8 cellular contexts compared by ENCODE assay signal in the genomic region with DNA sequence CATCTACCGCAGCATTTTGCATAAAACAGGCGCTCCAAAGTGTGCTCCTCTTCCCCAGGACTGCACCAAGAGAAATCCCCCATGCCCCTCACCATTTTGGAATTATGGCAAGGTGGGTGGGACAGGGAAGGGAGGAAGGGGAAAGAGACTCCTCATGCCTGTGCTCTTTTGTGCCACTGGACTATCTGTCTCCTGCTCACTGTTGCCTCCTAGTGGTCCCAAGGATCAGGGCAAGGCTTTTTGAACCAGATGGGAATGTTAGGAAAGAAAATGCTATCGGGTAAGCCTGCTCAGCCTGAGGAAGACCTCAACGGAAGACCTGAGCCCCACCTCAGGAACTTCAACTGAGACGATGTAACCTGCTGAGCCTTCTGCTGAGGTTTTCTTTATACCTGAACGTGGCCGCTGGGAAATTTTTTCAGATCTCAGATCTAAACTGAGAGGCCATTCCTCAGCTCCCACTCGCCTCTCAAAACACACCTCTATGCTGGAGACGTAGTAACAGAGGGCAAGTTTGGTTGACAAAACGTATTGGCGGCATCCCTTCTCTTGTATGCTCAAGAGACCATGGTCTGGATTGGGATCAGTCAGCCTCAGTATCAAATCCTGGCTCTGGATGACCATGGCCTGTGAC. TPM values are rescaled to one million over a fixed set of nuclear protein-coding genes. Genes with fewer than 3 reads are reported as not detected.
DNase-seq lines count a peak whose midpoint lies in the region; ATAC-seq and TF ChIP-seq lines count a peak whose summit lies in the region.

No MANE protein-coding gene starts in this region.

- H3K9me3 Mint-ChIP-seq in activated CD8-positive, alpha-beta memory T cell treated with anti-CD3 and anti-CD28 coated beads, Interleukin-2, amount 10 ng/mL, durations not matched to agents 7 days and 5 days (ENCODE audit: low read depth), result no peaks in the 10 kb centered on the region

- peaks cover 8% of the 10 kb centered on the region for H3K27me3 ChIP-seq in cardiac muscle cell

- no peak for ATAC-seq in activated CD8-positive, alpha-beta memory T cell treated with anti-CD3 and anti-CD28 coated beads, Interleukin-2, amount 10 ng/mL, durations not matched to agents 7 days and 5 days
- ATAC-seq in GM19463 (IDR thresholded peaks at IDR 0.05; ENCODE audit: unreplicated experiment) (no peak), GM21619 (IDR thresholded peaks at IDR 0.05; ENCODE audit: unreplicated experiment) (no peak)

- no peaks in the 10 kb centered on the region for H3K36me3 ChIP-seq in cardiac muscle cell

- H3K27me3 Mint-ChIP-seq in activated CD8-positive, alpha-beta memory T cell treated with anti-CD3 and anti-CD28 coated beads, Interleukin-2, amount 10 ng/mL, durations not matched to agents 7 days and 5 days, result peaks cover 23% of the 10 kb centered on the region

- no peaks in the 10 kb centered on the region for H3K36me3 Mint-ChIP-seq in activated CD8-positive, alpha-beta memory T cell treated with anti-CD3 and anti-CD28 coated beads, Interleukin-2, amount 10 ng/mL, durations not matched to agents 7 days and 5 days

- CTCF ChIA-PET in activated CD8-positive, alpha-beta memory T cell treated with anti-CD3 and anti-CD28 coated beads, Interleukin-2, amount 10 ng/mL, durations not matched to agents 7 days and 5 days (lab: Charles Lee), result interaction anchor here (1.3 kb wide), 1 partner anchor 10 kb away, joined by 3 read pairs; no protein-coding TSS in a partner anchor

- H3K4me3 ChIP-seq in cardiac muscle cell, result no peak overlapping the region
- H3K4me3 ChIP-seq in fibroblast of villous mesenchyme (ENCODE audit: low read depth, low read length), result no peak overlapping the region

- intact Hi-C loops in cardiac septum (cut with DNase I), result no loop called here

- TF ChIP-seq CTCF in cardiac muscle cell (IDR thresholded peaks at IDR 0.05; ENCODE audit: low read depth, low read length) (peak; percentile 98), fibroblast of villous mesenchyme (IDR thresholded peaks at IDR 0.05; ENCODE audit: insufficient read depth, low read depth, low read length) (peak; percentile 97)

- no peaks in the 10 kb centered on the region for H3K4me1 Mint-ChIP-seq in activated CD8-positive, alpha-beta memory T cell treated with anti-CD3 and anti-CD28 coated beads, Interleukin-2, amount 10 ng/mL, durations not matched to agents 7 days and 5 days

- H3K9me3 ChIP-seq in cardiac muscle cell (ENCODE audit: low read depth), result no peaks in the 10 kb centered on the region

- H3K27ac Mint-ChIP-seq in activated CD8-positive, alpha-beta memory T cell treated with anti-CD3 and anti-CD28 coated beads, Interleukin-2, amount 10 ng/mL, durations not matched to agents 7 days and 5 days, result no peak overlapping the region

- DNase-seq in cardiac muscle cell (ENCODE audit: low read depth in 1 of 2, low spot score in 1 of 2) (peak; percentile 62 to 67), cardiac septum (ENCODE audit: low spot score) (no peak), NCI-H2029 (lab: John Stamatoyannopoulos, UW) (peak; percentile 32), fibroblast of villous mesenchyme (ENCODE audit: low read depth) (peak; percentile 60), pons (ENCODE audit: low spot score) (peak; percentile 24)
- DNase-seq in activated CD8-positive, alpha-beta memory T cell treated with anti-CD3 and anti-CD28 coated beads, Interleukin-2, amount 10 ng/mL, durations not matched to agents 7 days and 5 days, result peak; percentile 51

- no peak overlapping the region for H3K27ac ChIP-seq in cardiac muscle cell

- H3K4me1 ChIP-seq in cardiac muscle cell (ENCODE audit: low read depth), result no peaks in the 10 kb centered on the region

- H3K4me3 Mint-ChIP-seq in activated CD8-positive, alpha-beta memory T cell treated with anti-CD3 and anti-CD28 coated beads, Interleukin-2, amount 10 ng/mL, durations not matched to agents 7 days and 5 days, result no peak overlapping the region

RNA-seq across cellular contexts. Expression of a gene that starts 58.3 kb away (rescaled TPM):
- not detected in 2 replicates for total RNA-seq in cardiac muscle cell
- not detected in 2 replicates for polyA plus RNA-seq in cardiac muscle cell
- total RNA-seq in cardiac septum, result not detected
- not detected for total RNA-seq in activated CD8-positive, alpha-beta memory T cell treated with anti-CD3 and anti-CD28 coated beads, Interleukin-2, amount 10 ng/mL, durations not matched to agents 7 days and 5 days
- not detected in 2 replicates for total RNA-seq in fibroblast of villous mesenchyme
